1 cellular context compared by ENCODE assay signal in the genomic region with DNA sequence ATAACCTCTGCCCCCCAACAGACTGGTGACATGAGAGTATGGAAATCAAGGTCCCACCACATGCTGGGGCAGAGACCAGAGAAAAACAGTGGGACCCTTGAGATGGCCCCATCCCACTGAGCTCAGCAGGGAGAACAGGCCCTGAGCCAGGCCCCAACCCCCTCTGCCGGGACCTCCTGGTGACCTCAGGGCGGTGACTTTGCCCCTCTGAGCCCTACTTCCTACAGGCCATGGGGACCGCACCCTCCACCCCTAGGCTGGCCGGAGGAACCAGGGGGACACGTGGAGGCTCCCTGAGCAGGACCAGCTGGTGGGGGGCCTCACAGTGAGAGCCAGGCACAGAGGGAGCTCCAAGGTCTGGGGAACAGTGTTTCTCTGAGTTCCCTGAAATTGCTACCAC.
TF ChIP-seq lines count a peak whose summit lies in the region.

No MANE protein-coding gene starts in this region.

TF ChIP-seq in HepG2, 621 proteins besides CTCF, POLR2A, EP300 and RAD21:
- TF ChIP-seq DR1 (CRISPR knock-in tag; IDR thresholded peaks at IDR 0.05) (no peak), ZNF768 (CRISPR knock-in tag; IDR thresholded peaks at IDR 0.05) (peak; percentile 67; the same call in 1 of the 2 replicates), THAP11 (CRISPR knock-in tag; IDR thresholded peaks at IDR 0.05) (0 out of 2 replicates have a peak, but pooled peaks have one; percentile 9), RARA (CRISPR knock-in tag; IDR thresholded peaks at IDR 0.05) (peak; percentile 45), HIVEP1 (CRISPR knock-in tag; IDR thresholded peaks at IDR 0.05) (no peak), KAT8 (CRISPR knock-in tag; IDR thresholded peaks at IDR 0.05) (no peak), THAP9 (CRISPR knock-in tag; IDR thresholded peaks at IDR 0.05; ENCODE audit: borderline replicate concordance) (peak; percentile 4; the same call in 1 of the 2 replicates), HDAC1 (CRISPR knock-in tag; IDR thresholded peaks at IDR 0.05) (no peak), ZNF326 (CRISPR knock-in tag; IDR thresholded peaks at IDR 0.05; ENCODE audit: borderline replicate concordance) (no peak), NCOA5 (CRISPR knock-in tag; IDR thresholded peaks at IDR 0.05) (no peak), ZFX (CRISPR knock-in tag; IDR thresholded peaks at IDR 0.05; ENCODE audit: low read depth) (peak; percentile 18), TFAP4 (IDR thresholded peaks at IDR 0.05; ENCODE audit: borderline replicate concordance, low read depth) (peak; percentile 41; the same call in 1 of the 2 replicates), NR2F6 (IDR thresholded peaks at IDR 0.05) (peak; percentile 7; the same call in 1 of the 2 replicates), NR2F6 (CRISPR knock-in tag; IDR thresholded peaks at IDR 0.05) (peak; percentile 51; the same call in 1 of the 2 replicates), ZNF746 (CRISPR knock-in tag; IDR thresholded peaks at IDR 0.05) (no peak)
- TF ChIP-seq, protein P1, sequence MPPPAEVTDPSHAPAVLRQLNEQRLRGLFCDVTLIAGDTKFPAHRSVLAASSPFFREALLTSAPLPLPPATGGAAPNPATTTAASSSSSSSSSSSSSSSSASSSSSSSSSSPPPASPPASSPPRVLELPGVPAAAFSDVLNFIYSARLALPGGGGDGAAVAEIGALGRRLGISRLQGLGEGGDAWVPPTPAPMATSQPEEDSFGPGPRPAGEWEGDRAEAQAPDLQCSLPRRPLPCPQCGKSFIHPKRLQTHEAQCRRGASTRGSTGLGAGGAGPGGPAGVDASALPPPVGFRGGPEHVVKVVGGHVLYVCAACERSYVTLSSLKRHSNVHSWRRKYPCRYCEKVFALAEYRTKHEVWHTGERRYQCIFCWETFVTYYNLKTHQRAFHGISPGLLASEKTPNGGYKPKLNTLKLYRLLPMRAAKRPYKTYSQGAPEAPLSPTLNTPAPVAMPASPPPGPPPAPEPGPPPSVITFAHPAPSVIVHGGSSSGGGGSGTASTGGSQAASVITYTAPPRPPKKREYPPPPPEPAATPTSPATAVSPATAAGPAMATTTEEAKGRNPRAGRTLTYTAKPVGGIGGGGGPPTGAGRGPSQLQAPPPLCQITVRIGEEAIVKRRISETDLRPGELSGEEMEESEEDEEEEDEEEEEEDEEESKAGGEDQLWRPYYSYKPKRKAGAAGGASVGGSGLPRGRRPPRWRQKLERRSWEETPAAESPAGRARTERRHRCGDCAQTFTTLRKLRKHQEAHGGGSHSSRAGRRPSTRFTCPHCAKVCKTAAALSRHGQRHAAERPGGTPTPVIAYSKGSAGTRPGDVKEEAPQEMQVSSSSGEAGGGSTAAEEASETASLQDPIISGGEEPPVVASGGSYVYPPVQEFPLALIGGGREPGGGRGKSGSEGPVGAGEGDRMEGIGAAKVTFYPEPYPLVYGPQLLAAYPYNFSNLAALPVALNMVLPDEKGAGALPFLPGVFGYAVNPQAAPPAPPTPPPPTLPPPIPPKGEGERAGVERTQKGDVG (CRISPR knock-in tag; IDR thresholded peaks at IDR 0.05; ENCODE audit: borderline replicate concordance): no peak
- TF ChIP-seq, protein P2, sequence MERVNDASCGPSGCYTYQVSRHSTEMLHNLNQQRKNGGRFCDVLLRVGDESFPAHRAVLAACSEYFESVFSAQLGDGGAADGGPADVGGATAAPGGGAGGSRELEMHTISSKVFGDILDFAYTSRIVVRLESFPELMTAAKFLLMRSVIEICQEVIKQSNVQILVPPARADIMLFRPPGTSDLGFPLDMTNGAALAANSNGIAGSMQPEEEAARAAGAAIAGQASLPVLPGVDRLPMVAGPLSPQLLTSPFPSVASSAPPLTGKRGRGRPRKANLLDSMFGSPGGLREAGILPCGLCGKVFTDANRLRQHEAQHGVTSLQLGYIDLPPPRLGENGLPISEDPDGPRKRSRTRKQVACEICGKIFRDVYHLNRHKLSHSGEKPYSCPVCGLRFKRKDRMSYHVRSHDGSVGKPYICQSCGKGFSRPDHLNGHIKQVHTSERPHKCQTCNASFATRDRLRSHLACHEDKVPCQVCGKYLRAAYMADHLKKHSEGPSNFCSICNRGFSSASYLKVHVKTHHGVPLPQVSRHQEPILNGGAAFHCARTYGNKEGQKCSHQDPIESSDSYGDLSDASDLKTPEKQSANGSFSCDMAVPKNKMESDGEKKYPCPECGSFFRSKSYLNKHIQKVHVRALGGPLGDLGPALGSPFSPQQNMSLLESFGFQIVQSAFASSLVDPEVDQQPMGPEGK (CRISPR knock-in tag; IDR thresholded peaks at IDR 0.05): 0 out of 2 replicates have a peak, but pooled peaks have one; percentile 15
